8 cellular contexts compared by ENCODE assay signal in genomic region chr6:111823831-111824607, GRCh38. TPM values are rescaled to one million over a fixed set of nuclear protein-coding genes. Genes with fewer than 3 reads are reported as not detected.
A peak's percentile ranks its signal among the peaks of the same experiment; 100 is the strongest.
DNase-seq lines count a peak whose midpoint lies in the region; FAIRE-seq and TF ChIP-seq lines count a peak whose summit lies in the region.

No MANE protein-coding gene starts in this region.

- peak; percentile 81 for DNase-seq in EL
- DNase-seq in HTR-8/SVneo (ENCODE audit: insufficient read length, low spot score), result peak; percentile 45
- DNase-seq in chondrocyte (ENCODE audit: low spot score), result no peak
- no peak for DNase-seq in osteocyte (ENCODE audit: extremely low spot score, unreplicated experiment)
- no peak for DNase-seq in medulla oblongata (ENCODE audit: extremely low spot score)
- DNase-seq in NCI-H526 (lab: John Stamatoyannopoulos, UW), result no peak
- no peak for DNase-seq in NCI-H187 treated with DMSO at 0.1 percent for 48 hours (lab: John Stamatoyannopoulos, UW)
- no peak for DNase-seq in HUDEP-2 (lab: John Stamatoyannopoulos, UW; ENCODE audit: unreplicated experiment in 76 of 76)

- H3K4me3 Mint-ChIP-seq in chondrocyte (ENCODE audit: unreplicated experiment) (peak overlapping the region; percentile 41), osteocyte (ENCODE audit: unreplicated experiment) (peak overlapping the region; percentile 65)

- H3K4me1 Mint-ChIP-seq in chondrocyte (ENCODE audit: low read depth) (peaks cover 38% of the 10 kb centered on the region), osteocyte (ENCODE audit: unreplicated experiment) (peaks cover 41% of the 10 kb centered on the region)

- H3K27me3 Mint-ChIP-seq in chondrocyte (ENCODE audit: low read depth) (no peaks in the 10 kb centered on the region), osteocyte (ENCODE audit: unreplicated experiment) (no peaks in the 10 kb centered on the region)

- TF ChIP-seq CTCF in chondrocyte (IDR thresholded peaks at IDR 0.05) (no peak), osteocyte (IDR thresholded peaks at IDR 0.05) (no peak)

- no peaks in the 10 kb centered on the region for H3K9me3 Mint-ChIP-seq in chondrocyte (ENCODE audit: low read depth)
- H3K9me3 Mint-ChIP-seq in osteocyte (ENCODE audit: unreplicated experiment), result no peaks in the 10 kb centered on the region

- peak; percentile 44 for FAIRE-seq in HTR-8/SVneo (lab: Jason Lieb, UNC)

- H3K36me3 Mint-ChIP-seq in chondrocyte (ENCODE audit: low read depth), result no peaks in the 10 kb centered on the region
- H3K36me3 Mint-ChIP-seq in osteocyte (ENCODE audit: unreplicated experiment), result peaks cover under 1% of the 10 kb centered on the region

- peak overlapping the region; percentile 90 for H3K27ac Mint-ChIP-seq in chondrocyte (ENCODE audit: unreplicated experiment)
- H3K27ac Mint-ChIP-seq in osteocyte (ENCODE audit: unreplicated experiment), result peak overlapping the region; percentile 85

RNA-seq across cellular contexts. Expression of gene FYN, which starts 49.2 kb away (rescaled TPM):
- total RNA-seq in chondrocyte (79.1 to 111 TPM (median 109 TPM) in 3 replicates), osteocyte (121 and 142 TPM in 2 replicates)

Comparison
In these comparisons a context has a peak if more than half of its experiments do, and no peak if none do; other contexts are left out.
1. DNase-seq: peak in EL (single experiment) and HTR-8/SVneo (single experiment); none in chondrocyte (single experiment), osteocyte (single experiment), medulla oblongata (single experiment), NCI-H526 (0 of 2), NCI-H187 treated with DMSO at 0.1 percent for 48 hours (single experiment) and HUDEP-2 (0 of 76).